8 cellular contexts compared by ENCODE assay signal in the genomic region with DNA sequence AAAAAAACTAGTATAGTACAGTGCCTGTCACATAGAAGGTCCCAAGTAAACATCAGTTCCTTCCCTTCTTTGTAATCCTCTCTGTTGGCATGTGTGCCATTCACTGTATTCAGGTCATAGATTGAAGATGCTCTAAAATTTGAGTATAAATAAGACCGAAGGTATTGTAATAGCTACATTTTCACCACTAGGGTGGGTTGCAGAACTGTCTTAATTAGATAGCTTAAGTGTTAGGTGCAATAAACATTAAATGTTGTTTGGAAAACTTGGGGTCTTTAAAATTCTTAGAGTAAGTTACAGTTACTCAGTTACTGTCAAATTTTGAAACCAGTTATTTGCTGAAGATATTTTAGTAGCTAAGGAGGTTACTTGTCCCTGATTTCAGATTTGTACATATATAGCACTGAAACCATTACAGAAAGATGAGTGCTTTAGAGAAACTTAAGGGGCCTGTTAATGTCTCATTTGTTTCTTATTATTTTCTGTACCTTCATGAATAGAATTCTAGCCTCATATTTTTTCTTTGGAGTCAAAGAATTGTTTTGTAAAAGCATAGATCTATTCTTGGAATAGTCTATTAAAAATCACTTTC. TPM values are rescaled to one million over a fixed set of nuclear protein-coding genes. Genes with fewer than 3 reads are reported as not detected.
DNase-seq lines count a peak whose midpoint lies in the region; ATAC-seq and TF ChIP-seq lines count a peak whose summit lies in the region.
"Had no signal": no experiment of that assay in that cellular context is flagged by ENCODE, and none has a peak within 500 bp of the region (broad histone marks: within the 10 kb centered on the region; RNA-seq: fewer than 3 reads in every experiment).

No MANE protein-coding gene starts in this region.

- no peak overlapping the region for H3K9ac ChIP-seq in mesenchymal stem cell (ENCODE audit: low read length)

- in situ Hi-C loops in astrocyte of the spinal cord (cut with HindIII; ENCODE audit: low sequenced_read_pairs): no loop called here

- H3K27ac ChIP-seq in mesenchymal stem cell (ENCODE audit: low read length, poor library complexity, severe bottlenecking): no peak overlapping the region

- no peak overlapping the region for H4K91ac ChIP-seq in mesenchymal stem cell (ENCODE audit: low read length)

- no peaks in the 10 kb centered on the region for H3K27me3 ChIP-seq in mesenchymal stem cell (ENCODE audit: control insufficient read depth in 1 of 2, insufficient read depth in 1 of 2, low read length in 2 of 2)

- 69% methylated on average over 1 of the region's 1 CpG for WGBS in mesenchymal stem cell

- H2BK5ac ChIP-seq in mesenchymal stem cell (ENCODE audit: low read depth, low read length, poor library complexity, severe bottlenecking): no peak overlapping the region

- intact Hi-C loops in cardiac septum (cut with DNase I): no loop called here

- H3K36me3 ChIP-seq in mesenchymal stem cell (ENCODE audit: control insufficient read depth in 1 of 2, insufficient read depth in 2 of 2, low read depth in 1 of 2, low read length in 2 of 2): peaks cover 7 to 89% of the 10 kb centered on the region in 2 experiments

- no peak overlapping the region for H3K4me2 ChIP-seq in mesenchymal stem cell (ENCODE audit: low read length, poor library complexity, severe bottlenecking)

- H3K23ac ChIP-seq in mesenchymal stem cell (ENCODE audit: low read length in 2 of 2): no peak overlapping the region

- no peak for ATAC-seq in omental fat pad (ENCODE audit: low FRiP score)

- H3K4me3 ChIP-seq in astrocyte of the spinal cord (ENCODE audit: low read depth, low read length) (no peak overlapping the region), mesenchymal stem cell (ENCODE audit: insufficient read depth in 1 of 2, low read depth in 1 of 2, low read length in 2 of 2) (no peak overlapping the region)

- TF ChIP-seq CTCF in GM10266 (IDR thresholded peaks at IDR 0.05; ENCODE audit: control insufficient read depth, insufficient read depth, low read depth, missing control alignments) (peak; percentile 38), astrocyte of the spinal cord (IDR thresholded peaks at IDR 0.05; ENCODE audit: low read depth, low read length) (peak; percentile 58), omental fat pad (IDR thresholded peaks at IDR 0.05) (no peak)

- no peak overlapping the region for H2AK5ac ChIP-seq in mesenchymal stem cell (ENCODE audit: low read length, severe bottlenecking)

- no peak overlapping the region for H3K14ac ChIP-seq in mesenchymal stem cell (ENCODE audit: low read length in 2 of 2)

- peaks cover 2% of the 10 kb centered on the region for H3K4me1 ChIP-seq in mesenchymal stem cell (ENCODE audit: control insufficient read depth, insufficient read depth, low read depth, low read length)

- H2AFZ ChIP-seq in mesenchymal stem cell (ENCODE audit: low read depth, low read length): no peak overlapping the region

- H3K18ac ChIP-seq in mesenchymal stem cell (ENCODE audit: low read depth in 1 of 2, low read length in 2 of 2): no peak overlapping the region

- DNase-seq in GM10266 (ENCODE audit: extremely low spot score) (no peak), MV-4-11 (lab: John Stamatoyannopoulos, UW) (peak; percentile 53), astrocyte of the spinal cord (ENCODE audit: low read depth, low spot score) (peak; percentile 53), mesenchymal stem cell (peak; percentile 45), omental fat pad (ENCODE audit: low spot score) (no peak), OCI-M2 (lab: John Stamatoyannopoulos, UW; ENCODE audit: unreplicated experiment) (no peak), cardiac septum (ENCODE audit: low spot score) (no peak)

- no peak overlapping the region for H3K4ac ChIP-seq in mesenchymal stem cell (ENCODE audit: low read depth in 1 of 2, low read length in 2 of 2)

- no peak overlapping the region for H2BK12ac ChIP-seq in mesenchymal stem cell (ENCODE audit: low read length in 2 of 2)

- H4K8ac ChIP-seq in mesenchymal stem cell (ENCODE audit: low read length): no peak overlapping the region

- no peak overlapping the region for H2BK120ac ChIP-seq in mesenchymal stem cell (ENCODE audit: low read depth, low read length)

- H2BK15ac ChIP-seq in mesenchymal stem cell (ENCODE audit: low read depth, poor library complexity, severe bottlenecking): no peak overlapping the region

- H3K9me3 ChIP-seq in mesenchymal stem cell (ENCODE audit: control insufficient read depth, low read length): peaks cover 8% of the 10 kb centered on the region

- no peaks in the 10 kb centered on the region for H3K79me1 ChIP-seq in mesenchymal stem cell (replicated peaks; ENCODE audit: low read length, poor library complexity, severe bottlenecking)

RNA-seq across cellular contexts. Expression of gene PER3, which starts 24.3 kb away (rescaled TPM):
- polyA plus RNA-seq in mesenchymal stem cell (2013, experiment 1 of 2): 2.3 TPM
- 2.1 TPM for polyA plus RNA-seq in mesenchymal stem cell (2013, experiment 2 of 2)
- total RNA-seq in omental fat pad: 10 to 100 TPM in 3 of 4 donors, 1 to 10 TPM in 1; 8.6 to 13.9 (median 12.2) TPM
- 24.0 TPM for total RNA-seq in cardiac septum

RNA-seq across cellular contexts. Expression of gene VAMP3, which starts 37.3 kb away (rescaled TPM):
- polyA plus RNA-seq in mesenchymal stem cell (2013, experiment 1 of 2): 164 TPM
- polyA plus RNA-seq in mesenchymal stem cell (2013, experiment 2 of 2): 172 TPM
- total RNA-seq in omental fat pad: 100 to 1,000 TPM; 107 to 125 (median 115) TPM
- 78.1 TPM for total RNA-seq in cardiac septum

RNA-seq across cellular contexts. Expression of gene UTS2, which starts 44.5 kb away (rescaled TPM):
- polyA plus RNA-seq in mesenchymal stem cell (2013, experiment 1 of 2): not detected
- not detected for polyA plus RNA-seq in mesenchymal stem cell (2013, experiment 2 of 2)
- total RNA-seq in omental fat pad (under 1 TPM in 1 of 4 donors, not detected in 3; 0.65 TPM), cardiac septum (not detected)
- total RNA-seq: skeletal muscle tissue had no signal

Comparison
In these comparisons a context has a peak if more than half of its experiments do, and no peak if none do; other contexts are left out.
1. DNase-seq: peak in MV-4-11 (single experiment), astrocyte of the spinal cord (single experiment) and mesenchymal stem cell (single experiment); none in GM10266 (single experiment), omental fat pad (single experiment), OCI-M2 (single experiment) and cardiac septum (single experiment).
2. CTCF ChIP-seq: peak in GM10266 (single experiment) and astrocyte of the spinal cord (single experiment); none in omental fat pad (0 of 3).